Comparison of ENCODE assay signal across 20 cellular contexts in the genomic region with DNA sequence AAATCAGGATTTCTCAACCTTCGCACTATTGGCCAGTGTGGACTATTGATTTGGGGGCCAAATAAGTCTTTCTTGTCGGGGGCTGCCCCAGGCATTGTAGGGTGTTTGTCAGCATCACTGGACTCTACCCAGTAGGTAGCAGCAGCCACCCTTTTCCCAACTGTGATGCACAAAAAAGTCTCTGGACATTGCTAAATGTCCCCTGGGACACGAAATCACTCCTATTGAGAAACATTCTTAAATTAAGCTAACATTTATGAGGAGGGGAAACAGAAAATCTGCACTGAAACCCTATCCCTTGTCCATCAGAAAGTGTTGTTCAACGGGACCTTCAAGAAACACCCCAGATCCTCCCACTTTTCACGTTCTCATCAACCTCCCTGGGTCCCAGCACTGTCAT. TPM values are rescaled to one million over a fixed set of nuclear protein-coding genes. Genes with fewer than 3 reads are reported as not detected.
DNase-seq lines count a peak whose midpoint lies in the region; ATAC-seq, FAIRE-seq and TF ChIP-seq lines count a peak whose summit lies in the region.
"Had no signal": no experiment of that assay in that cellular context is flagged by ENCODE, and none has a peak within 500 bp of the region (broad histone marks: within the 10 kb centered on the region; RNA-seq: fewer than 3 reads in every experiment).

No MANE protein-coding gene starts in this region.

- no peaks in the 10 kb centered on the region for H4K20me1 ChIP-seq in K562 (replicated peaks; ENCODE audit: control insufficient read depth, insufficient read depth, low read length)

- H3K9me1 ChIP-seq in K562 (ENCODE audit: control insufficient read depth, insufficient read depth, low read length), result peaks cover 11% of the 10 kb centered on the region

- H3K27ac ChIP-seq in K562 (ENCODE audit: extremely low read depth, low read depth, low read length) (0 out of 3 replicates have a peak overlapping the region, but pooled peaks have one; percentile 26), coronary artery (no peak overlapping the region)

- ATAC-seq in K562, result no peak
- ATAC-seq in stimulated activated effector memory CD8-positive, alpha-beta T cell treated with anti-CD3 and anti-CD28 coated beads, Interleukin-12 subunit alpha, Interleukin-12 subunit beta, amount 100 ng/mL, for 72 hours, result no peak
- ATAC-seq: activated CD8-positive, alpha-beta memory T cell treated with anti-CD3 and anti-CD28 coated beads, Interleukin-2, amount 10 ng/mL, durations not matched to agents 7 days and 5 days; stimulated activated memory B cell treated with anti-CD40 and anti-IgM and Interleukin-4, amounts not matched to agents 10 μg/mL and 1 μg/mL and 100 μg/mL, for 72 hours had no signal

- TF ChIP-seq CTCF in K562 (IDR thresholded peaks at IDR 0.05 in 2 of 3, conservative IDR thresholded peaks at IDR 0.05 in 1 of 3; ENCODE audit: insufficient read depth in 2 of 3, low read depth in 1 of 3, low read length in 3 of 3), result no peak
- no peak for TF ChIP-seq CTCF in coronary artery (IDR thresholded peaks at IDR 0.05)

- H3K36me3 ChIP-seq in K562 (ENCODE audit: control insufficient read depth, insufficient read depth, low read length), result peaks cover 28% of the 10 kb centered on the region; the same call in 2 of the 3 replicates

- H3K27me3 Mint-ChIP-seq in activated naive CD4-positive, alpha-beta T cell treated with anti-CD3 and anti-CD28 coated beads, Interleukin-2, amount 10 ng/mL, durations not matched to agents 7 days and 5 days, result no peaks in the 10 kb centered on the region
- peaks cover 0 to 9% (median 1%) of the 10 kb centered on the region in 3 donors for H3K27me3 Mint-ChIP-seq in immature natural killer cell (ENCODE audit: low read depth in 3 of 3)
- H3K27me3 Mint-ChIP-seq: activated CD8-positive, alpha-beta memory T cell treated with anti-CD3 and anti-CD28 coated beads, Interleukin-2, amount 10 ng/mL, durations not matched to agents 7 days and 5 days; CD4-positive, alpha-beta T cell; naive B cell; stimulated activated memory B cell treated with anti-CD40 and anti-IgM and Interleukin-4, amounts not matched to agents 10 μg/mL and 1 μg/mL and 100 μg/mL, for 72 hours; type B pancreatic cell had no signal

- no peak for DNase-seq in activated naive CD4-positive, alpha-beta T cell treated with anti-CD3 and anti-CD28 coated beads, Interleukin-2, amount 10 ng/mL, durations not matched to agents 7 days and 5 days
- no peak for DNase-seq in activated naive CD4-positive, alpha-beta T cell (lab: John Stamatoyannopoulos, UW)
- no peak for DNase-seq in K562 (ENCODE audit: extremely low read depth in 1 of 4, low spot score in 3 of 4)
- no peak for DNase-seq in immature natural killer cell
- no peak for DNase-seq in stimulated activated effector memory CD8-positive, alpha-beta T cell treated with anti-CD3 and anti-CD28 coated beads, Interleukin-12 subunit alpha, Interleukin-12 subunit beta, amount 100 ng/mL, for 72 hours (ENCODE audit: low spot score in 2 of 2)
- no peak for DNase-seq in coronary artery (ENCODE audit: low spot score)
- no peak for DNase-seq in effector CD4-positive, alpha-beta T cell
- no peak for DNase-seq in T-helper 9 cell
- DNase-seq: activated CD4-positive, CD25-positive, alpha-beta regulatory T cell; activated CD8-positive, alpha-beta memory T cell treated with anti-CD3 and anti-CD28 coated beads, Interleukin-2, amount 10 ng/mL, durations not matched to agents 7 days and 5 days; activated naive CD4-positive, alpha-beta T cell treated with Interleukin-2 at 50 U/mL for 16 hours; CD4-positive, alpha-beta T cell; DMS53; Kasumi-1; naive B cell; NCI-H69; SIG-M5; stimulated activated CD4-positive, alpha-beta T cell treated with anti-CD3 and anti-CD28 coated beads, Interleukin-12 subunit alpha, Interleukin-12 subunit beta, amount 100 ng/mL, for 4 hours had no signal

- H3K9ac ChIP-seq in K562 (ENCODE audit: insufficient read depth in 1 of 2, low read depth in 2 of 2, low read length in 2 of 2), result no peak overlapping the region

- no peaks in the 10 kb centered on the region for H3K9me3 ChIP-seq in K562 (replicated peaks; ENCODE audit: control insufficient read depth, insufficient read depth, low read depth, low read length)

- POLR2A ChIA-PET in K562 (lab: Yijun Ruan, JAX), result no interaction called here

- no peaks in the 10 kb centered on the region for H3K9me3 Mint-ChIP-seq in activated naive CD4-positive, alpha-beta T cell treated with anti-CD3 and anti-CD28 coated beads, Interleukin-2, amount 10 ng/mL, durations not matched to agents 7 days and 5 days
- no peaks in the 10 kb centered on the region for H3K9me3 Mint-ChIP-seq in immature natural killer cell
- no peaks in the 10 kb centered on the region for H3K9me3 Mint-ChIP-seq in stimulated activated effector memory CD8-positive, alpha-beta T cell treated with anti-CD3 and anti-CD28 coated beads, Interleukin-12 subunit alpha, Interleukin-12 subunit beta, amount 100 ng/mL, for 72 hours
- H3K9me3 Mint-ChIP-seq: CD4-positive, alpha-beta T cell; naive B cell; stimulated activated memory B cell treated with anti-CD40 and anti-IgM and Interleukin-4, amounts not matched to agents 10 μg/mL and 1 μg/mL and 100 μg/mL, for 72 hours; type B pancreatic cell had no signal

- no peak for FAIRE-seq in K562 (lab: Jason Lieb, UNC)

- H3K27me3 ChIP-seq in K562 (ENCODE audit: control insufficient read depth in 2 of 2, insufficient read depth in 2 of 2, low read length in 2 of 2), result no peaks in the 10 kb centered on the region

- H3K4me3 ChIP-seq in K562 (no peak overlapping the region), coronary artery (no peak overlapping the region)

- peaks cover 23% of the 10 kb centered on the region for H3K79me2 ChIP-seq in K562 (ENCODE audit: control insufficient read depth, insufficient read depth, low read length)

- H3K27ac Mint-ChIP-seq in activated naive CD4-positive, alpha-beta T cell treated with anti-CD3 and anti-CD28 coated beads, Interleukin-2, amount 10 ng/mL, durations not matched to agents 7 days and 5 days, result peak overlapping the region; percentile 55
- H3K27ac Mint-ChIP-seq in immature natural killer cell, result peak overlapping the region; percentile 74 to 100 (median 91)
- peak overlapping the region; percentile 70 for H3K27ac Mint-ChIP-seq in stimulated activated effector memory CD8-positive, alpha-beta T cell treated with anti-CD3 and anti-CD28 coated beads, Interleukin-12 subunit alpha, Interleukin-12 subunit beta, amount 100 ng/mL, for 72 hours
- H3K27ac Mint-ChIP-seq: activated CD8-positive, alpha-beta memory T cell treated with anti-CD3 and anti-CD28 coated beads, Interleukin-2, amount 10 ng/mL, durations not matched to agents 7 days and 5 days; CD4-positive, alpha-beta T cell; stimulated activated memory B cell treated with anti-CD40 and anti-IgM and Interleukin-4, amounts not matched to agents 10 μg/mL and 1 μg/mL and 100 μg/mL, for 72 hours; type B pancreatic cell had no signal

- in situ Hi-C loops in K562 (cut with MboI), result no loop called here

- no peak overlapping the region for H3K4me2 ChIP-seq in K562 (ENCODE audit: insufficient read depth, low read length)

- no peak overlapping the region for H2AFZ ChIP-seq in K562 (ENCODE audit: low read depth, low read length)

- intact Hi-C loops in K562 (cut with micrococcal nuclease), result no loop called here

- H3K4me1 ChIP-seq in K562 (replicated peaks in 1 of 2; ENCODE audit: control insufficient read depth in 2 of 2, insufficient read depth in 2 of 2, low read length in 2 of 2), result peaks cover 24 to 26% of the 10 kb centered on the region in 2 experiments

- peaks cover 92% of the 10 kb centered on the region for H3K36me3 Mint-ChIP-seq in activated naive CD4-positive, alpha-beta T cell treated with anti-CD3 and anti-CD28 coated beads, Interleukin-2, amount 10 ng/mL, durations not matched to agents 7 days and 5 days
- peaks cover 20 to 56% (median 37%) of the 10 kb centered on the region in 3 donors for H3K36me3 Mint-ChIP-seq in immature natural killer cell
- peaks cover 86% of the 10 kb centered on the region for H3K36me3 Mint-ChIP-seq in stimulated activated effector memory CD8-positive, alpha-beta T cell treated with anti-CD3 and anti-CD28 coated beads, Interleukin-12 subunit alpha, Interleukin-12 subunit beta, amount 100 ng/mL, for 72 hours

- no peak for TF ChIP-seq RAD21 in K562 (CRISPR knock-in tag; conservative IDR thresholded peaks at IDR 0.05 in 1 of 2, IDR thresholded peaks at IDR 0.05 in 1 of 2)

- H3K4me3 Mint-ChIP-seq in activated naive CD4-positive, alpha-beta T cell treated with anti-CD3 and anti-CD28 coated beads, Interleukin-2, amount 10 ng/mL, durations not matched to agents 7 days and 5 days, result no peak overlapping the region
- H3K4me3 Mint-ChIP-seq in immature natural killer cell, result peak overlapping the region in 1 of 5 donors; percentile 1
- H3K4me3 Mint-ChIP-seq in stimulated activated effector memory CD8-positive, alpha-beta T cell treated with anti-CD3 and anti-CD28 coated beads, Interleukin-12 subunit alpha, Interleukin-12 subunit beta, amount 100 ng/mL, for 72 hours, result no peak overlapping the region
- H3K4me3 Mint-ChIP-seq: activated CD8-positive, alpha-beta memory T cell treated with anti-CD3 and anti-CD28 coated beads, Interleukin-2, amount 10 ng/mL, durations not matched to agents 7 days and 5 days; CD4-positive, alpha-beta T cell; stimulated activated memory B cell treated with anti-CD40 and anti-IgM and Interleukin-4, amounts not matched to agents 10 μg/mL and 1 μg/mL and 100 μg/mL, for 72 hours had no signal

- H3K4me1 Mint-ChIP-seq in activated naive CD4-positive, alpha-beta T cell treated with anti-CD3 and anti-CD28 coated beads, Interleukin-2, amount 10 ng/mL, durations not matched to agents 7 days and 5 days, result peaks cover 92% of the 10 kb centered on the region
- peaks cover 96 to 100% of the 10 kb centered on the region in 2 donors for H3K4me1 Mint-ChIP-seq in immature natural killer cell
- H3K4me1 Mint-ChIP-seq in stimulated activated effector memory CD8-positive, alpha-beta T cell treated with anti-CD3 and anti-CD28 coated beads, Interleukin-12 subunit alpha, Interleukin-12 subunit beta, amount 100 ng/mL, for 72 hours, result peaks cover 86% of the 10 kb centered on the region

- no TSS peak for BruUV-seq in K562 (replicated peaks; lab: Mats Ljungman, UMichigan)

- CTCF ChIA-PET in activated naive CD4-positive, alpha-beta T cell treated with anti-CD3 and anti-CD28 coated beads, Interleukin-2, amount 10 ng/mL, durations not matched to agents 7 days and 5 days (lab: Charles Lee), result no interaction called here
- CTCF ChIA-PET in K562 (lab: Yijun Ruan, JAX; ENCODE audit: low intra/inter-chr PET ratio), result no interaction called here

- WGBS in K562 (ENCODE audit: insufficient coverage, low coverage, missing lambda C conversion rate), result 70% methylated on average over 5 of the region's 5 CpGs

- TF ChIP-seq POLR2A in K562 (conservative IDR thresholded peaks at IDR 0.05), result no peak

- TF ChIP-seq EP300 in K562 (IDR thresholded peaks at IDR 0.05; ENCODE audit: low read length), result no peak

RNA-seq across cellular contexts. Expression of a gene that starts 54.2 kb away (rescaled TPM):
- total RNA-seq in K562 (2011; cell fraction: chromatin; rRNA removed; ENCODE audit: low replicate concordance), result 19.7 and 27.2 TPM in 2 replicates
- 7.7 and 10.9 TPM in 2 replicates for total RNA-seq in K562 (2011; cell fraction: nucleolus; rRNA removed)
- total RNA-seq in K562 (2011; cell fraction: nucleoplasm; rRNA removed), result 16.1 and 29.1 TPM in 2 replicates
- total RNA-seq in K562 (2014; rRNA removed) (2.5 and 3.7 TPM in 2 replicates), K562 (2014; rRNA removed; fragmentation: Illumina TruSeq; extraction: Trizol) (2.7 and 3.0 TPM in 2 replicates), K562 (2015; rRNA removed; fragmentation: Illumina TruSeq; extraction: Trizol) (2.6 and 3.3 TPM in 2 replicates), K562 (2021) (11.2 and 11.3 TPM in 2 replicates)
- polyA plus RNA-seq in K562 (2011; rRNA removed) (1.6 and 2.1 TPM in 2 replicates), K562 (2014; fragmentation: Illumina TruSeq; extraction: Trizol) (7.0 and 8.1 TPM in 2 replicates), K562 (2014; fragmentation: Nextera tagmentation; extraction: Ambion mirVana) (1 to 10 TPM; 1.9 to 4.1 TPM), K562 (2014; rRNA removed) (3.8 and 4.0 TPM in 2 replicates), immature natural killer cell (100 to 1,000 TPM in 1 of 3 donors, 10 to 100 TPM in 2; 14.5 to 101 (median 21.3) TPM)
- polyA plus RNA-seq in K562 (2011; cell fraction: cytosol; rRNA removed), result 1.00 and 1.6 TPM in 2 replicates
- 5.3 and 5.7 TPM in 2 replicates for polyA plus RNA-seq in K562 (2011; cell fraction: nucleus; rRNA removed)
- polyA plus RNA-seq in K562 (2012), result 7.2 and 8.8 TPM in 2 replicates
- polyA minus RNA-seq in K562 (2011; rRNA and poly(A)+ RNA removed), result 2.7 and 4.2 TPM in 2 replicates
- 4.4 and 4.8 TPM in 2 replicates for polyA minus RNA-seq in K562 (2011; cell fraction: cytosol; rRNA and poly(A)+ RNA removed)
- polyA minus RNA-seq in K562 (2011; cell fraction: nucleus; rRNA and poly(A)+ RNA removed), result 4.3 TPM in 2 replicates
